Comparison of ENCODE assay signal across 8 cellular contexts in genomic region chr2:231707625-231708049, GRCh38. TPM values are rescaled to one million over a fixed set of nuclear protein-coding genes. Genes with fewer than 3 reads are reported as not detected.
DNase-seq lines count a peak whose midpoint lies in the region; ATAC-seq, FAIRE-seq and TF ChIP-seq lines count a peak whose summit lies in the region.

No MANE protein-coding gene starts in this region.

- H3K36me3 ChIP-seq in H1 (ENCODE audit: control insufficient read depth in 2 of 4, insufficient read depth in 4 of 4, low read length in 3 of 4), result peaks cover 14 to 38% (median 27%) of the 10 kb centered on the region in 4 experiments

- peak overlapping the region; percentile 100 for H4K8ac ChIP-seq in H1 (ENCODE audit: extremely low read depth, insufficient read depth, low read length)

- peak overlapping the region; percentile 98; the same call in 1 of the 2 replicates for H2BK15ac ChIP-seq in H1 (ENCODE audit: low read length)

- H3K27me3 Mint-ChIP-seq in CD14-positive monocyte (ENCODE audit: low read depth in 3 of 3), result no peaks in the 10 kb centered on the region
- H3K27me3 Mint-ChIP-seq in natural killer cell (ENCODE audit: low read depth in 2 of 2), result peaks cover 0 to 6% of the 10 kb centered on the region in 2 donors

- H3K9ac ChIP-seq in H1 (replicated peaks in 1 of 4; ENCODE audit: extremely low read depth in 1 of 4, low read depth in 3 of 4, low read length in 3 of 4), result peak overlapping the region; percentile 97 to 100 (median 99)

- CTCF ChIA-PET in H1 (lab: Charles Lee; ENCODE audit: partially characterized antibody), result interaction anchor here (0.5 to 5.9 kb wide), 12 partner anchors 8 to 291 kb away, joined by 3 to 66 read pairs (median 12); no protein-coding TSS in a partner anchor

- peak overlapping the region; percentile 100 for H3K18ac ChIP-seq in H1 (ENCODE audit: extremely low read depth, low read length)

- no peak overlapping the region; the same call in 1 of the 2 replicates for H2AFZ ChIP-seq in H1 (ENCODE audit: low read length)

- H3K4me3 Mint-ChIP-seq in CD14-positive monocyte (peak overlapping the region; percentile 88 to 97), natural killer cell (peak overlapping the region; percentile 98)

- POLR2A ChIA-PET in H1 (lab: Charles Lee; ENCODE audit: partially characterized antibody), result interaction anchor here (0.6 to 22.8 kb wide), 26 partner anchors 8 to 281 kb away, joined by 3 to 1080 read pairs (median 6); partner anchors contain the start of genes COPS7B, NCL and PDE6D

- H2BK5ac ChIP-seq in H1 (ENCODE audit: low read depth, low read length), result peak overlapping the region; percentile 100

- TF ChIP-seq POLR2A in H1 (IDR thresholded peaks at IDR 0.05; ENCODE audit: control extremely low read depth in 1 of 2, low read depth in 2 of 2, low read length in 2 of 2), result peak in 1 of 2 experiments; percentile 17; a peak in 2 of 3 replicates

- peak overlapping the region; percentile 96 for H2BK120ac ChIP-seq in H1 (replicated peaks; ENCODE audit: low read depth, low read length)

- H4K20me1 ChIP-seq in H1 (replicated peaks in 1 of 2; ENCODE audit: control insufficient read depth in 1 of 2, insufficient read depth in 2 of 2, low read length in 2 of 2), result peaks cover 19 to 21% of the 10 kb centered on the region in 2 experiments

- H3K79me1 ChIP-seq in H1 (ENCODE audit: low read depth, low read length), result 0 out of 2 replicates have a peak, but pooled peaks cover 3% of the 10 kb centered on the region

- peak overlapping the region; percentile 99 for H3K56ac ChIP-seq in H1 (replicated peaks; ENCODE audit: insufficient read length, low read depth, low read length)

- peak overlapping the region; percentile 100 for H3K4ac ChIP-seq in H1 (replicated peaks; ENCODE audit: insufficient read length, low read depth, low read length)

- DNase-seq in CD14-positive monocyte (ENCODE audit: low spot score) (no peak), H4 (ENCODE audit: low spot score) (peak; percentile 34), H1 (ENCODE audit: low read depth in 1 of 2, low spot score in 2 of 2) (peak in 1 of 2 experiments; percentile 85), natural killer cell (no peak), RCC 7860 (ENCODE audit: low spot score) (no peak)

- ATAC-seq in natural killer cell (no peak), GM21390 (IDR thresholded peaks at IDR 0.05; ENCODE audit: unreplicated experiment) (no peak), HG03095 (IDR thresholded peaks at IDR 0.05; ENCODE audit: unreplicated experiment) (no peak)

- H4K5ac ChIP-seq in H1 (ENCODE audit: insufficient read length, low read depth, low read length), result peak overlapping the region; percentile 93

- H3K4me1 Mint-ChIP-seq in CD14-positive monocyte (peaks cover 30% of the 10 kb centered on the region), natural killer cell (peaks cover 31 to 43% of the 10 kb centered on the region in 2 donors)

- no peak for TF ChIP-seq RAD21 in H1 (IDR thresholded peaks at IDR 0.05 in 1 of 2, conservative IDR thresholded peaks at IDR 0.05 in 1 of 2; ENCODE audit: low read depth in 2 of 2, low read length in 2 of 2)

- H3K4me3 ChIP-seq in WI38 (ENCODE audit: low read depth, low read length) (peak overlapping the region; percentile 69), H1 (ENCODE audit: extremely low read depth in 1 of 4, insufficient read depth in 2 of 4, low read depth in 3 of 4, low read length in 4 of 4) (peak overlapping the region; percentile 85 to 96 (median 90))

- no peaks in the 10 kb centered on the region for H3K27me3 ChIP-seq in H1 (replicated peaks in 1 of 4; ENCODE audit: control insufficient read depth in 3 of 4, extremely low read depth in 1 of 4, insufficient read depth in 3 of 4, low read length in 3 of 4)

- TF ChIP-seq CTCF in CD14-positive monocyte (IDR thresholded peaks at IDR 0.05) (no peak), WI38 (IDR thresholded peaks at IDR 0.05; ENCODE audit: low read depth, low read length) (no peak), H1 (IDR thresholded peaks at IDR 0.05; ENCODE audit: control extremely low read depth in 1 of 3, insufficient read depth in 1 of 3, low read depth in 1 of 3, low read length in 3 of 3) (no peak), natural killer cell (IDR thresholded peaks at IDR 0.05) (no peak)

- H2BK20ac ChIP-seq in H1 (ENCODE audit: low read length), result no peak overlapping the region

- H3K9me3 ChIP-seq in H1 (ENCODE audit: insufficient read depth in 2 of 2, low read depth in 1 of 2, low read length in 1 of 2), result no peaks in the 10 kb centered on the region

- H3K9me3 Mint-ChIP-seq in CD14-positive monocyte, result peaks cover 0 to 2% (median 0%) of the 10 kb centered on the region in 7 donors
- H3K9me3 Mint-ChIP-seq in natural killer cell, result no peaks in the 10 kb centered on the region

- H3K4me2 ChIP-seq in H1 (ENCODE audit: insufficient read depth in 1 of 2, low read depth in 2 of 2, low read length in 2 of 2), result peak overlapping the region; percentile 73 to 94

- H3K27ac Mint-ChIP-seq in CD14-positive monocyte, result peak overlapping the region; percentile 98 to 100 (median 100)
- peak overlapping the region; percentile 97 to 100 for H3K27ac Mint-ChIP-seq in natural killer cell

- no peak for FAIRE-seq in H1 (lab: Jason Lieb, UNC)
- no peak for FAIRE-seq in RCC 7860 (lab: Jason Lieb, UNC)

- intact Hi-C loops in CD14-positive monocyte (cut with micrococcal nuclease) (loop anchor here (1.0 to 10.0 kb wide), 4 partner anchors 45 to 95 kb away; partner anchors contain the start of genes PDE6D (in 2 of the 2) and COPS7B (in 1 of the 2)), natural killer cell (cut with micrococcal nuclease) (loop anchor here (2.0 to 5.0 kb wide), 4 partner anchors 73 to 315 kb away; partner anchors contain the start of genes NCL and PDE6D)

- no peak for TF ChIP-seq EP300 in H1 (IDR thresholded peaks at IDR 0.05; ENCODE audit: borderline replicate concordance in 1 of 2, low read depth in 2 of 2, low read length in 2 of 2)

- H4K91ac ChIP-seq in H1 (replicated peaks; ENCODE audit: insufficient read length, low read length), result peak overlapping the region; percentile 100

- H3K27ac ChIP-seq in H1 (ENCODE audit: low read depth, low read length), result peak overlapping the region; percentile 99

- H3K36me3 Mint-ChIP-seq in CD14-positive monocyte, result peaks cover 16 to 21% of the 10 kb centered on the region in 2 donors
- H3K36me3 Mint-ChIP-seq in natural killer cell, result peaks cover 13% of the 10 kb centered on the region

- no peak overlapping the region for H3K23ac ChIP-seq in H1 (ENCODE audit: insufficient read length)

- H2AK5ac ChIP-seq in H1 (ENCODE audit: low read depth, low read length), result peak overlapping the region; percentile 100

- H3K79me2 ChIP-seq in H1 (ENCODE audit: control insufficient read depth in 1 of 2, insufficient read depth in 2 of 2, low read length in 2 of 2), result peaks cover 38 to 65% of the 10 kb centered on the region in 2 experiments

- peak overlapping the region; percentile 97 for H2BK12ac ChIP-seq in H1 (ENCODE audit: low read depth, low read length)

- H3K4me1 ChIP-seq in H1 (replicated peaks in 1 of 4; ENCODE audit: control insufficient read depth in 3 of 4, insufficient read depth in 4 of 4, low read length in 3 of 4), result peaks cover 0 to 20% (median 11%) of the 10 kb centered on the region in 4 experiments; a peak in 6 of 7 replicates

- H3K14ac ChIP-seq in H1 (ENCODE audit: insufficient read length), result peak overlapping the region; percentile 87

- H3K23me2 ChIP-seq in H1 (ENCODE audit: low read depth, low read length), result peaks cover 11% of the 10 kb centered on the region

- 2% methylated on average over 37 of the region's 44 CpGs; no CpG with 5 or more reads in 1 of the 2 experiments for WGBS in H1 (ENCODE audit: extremely low coverage in 1 of 2, insufficient coverage in 1 of 2, insufficient read length in 1 of 2, insufficient replicate concordance in 2 of 2, low coverage in 1 of 2, low lambda C conversion rate in 2 of 2, missing lambda C conversion rate in 1 of 2), 2 experiments

TF ChIP-seq in H1, 55 proteins besides CTCF, POLR2A, EP300 and RAD21:
- TF ChIP-seq SRF (IDR thresholded peaks at IDR 0.05; ENCODE audit: low read depth, low read length), result no peak
- peak; percentile 63; the same call in 1 of the 2 replicates for TF ChIP-seq POLR2AphosphoS5 (IDR thresholded peaks at IDR 0.05; ENCODE audit: low read depth, low read length)
- peak; percentile 54; the same call in 1 of the 2 replicates for TF ChIP-seq PHF8 (conservative IDR thresholded peaks at IDR 0.05; ENCODE audit: low read depth, low read length)
- TF ChIP-seq JUND (IDR thresholded peaks at IDR 0.05; ENCODE audit: low read length), result no peak
- TF ChIP-seq HDAC6 (IDR thresholded peaks at IDR 0.05; ENCODE audit: low read depth, low read length), result no peak
- no peak for TF ChIP-seq BACH1 (IDR thresholded peaks at IDR 0.05; ENCODE audit: low read length)
- peak; percentile 86 for TF ChIP-seq RBBP5 (IDR thresholded peaks at IDR 0.05; ENCODE audit: borderline replicate concordance, low read depth, low read length)
- TF ChIP-seq CTBP2 (IDR thresholded peaks at IDR 0.05; ENCODE audit: borderline replicate concordance, insufficient read depth, insufficient read length, low read length), result peak; percentile 66
- peak; percentile 8 for TF ChIP-seq TAF7 (optimal IDR thresholded peaks at IDR 0.05; ENCODE audit: borderline replicate concordance, low read depth, low read length)

RNA-seq across cellular contexts. Expression of gene PTMA, which starts 0.7 kb away (rescaled TPM):
- polyA plus RNA-seq in CD14-positive monocyte (1,000 to 10,000 TPM; 1,072 to 1,127 TPM), H1 (2011; rRNA removed) (643 and 683 TPM in 2 replicates)
- total RNA-seq in H4 (2014; rRNA removed; shearing (Covaris generic)), result 1,956 and 2,048 TPM in 2 replicates
- 2,680 and 2,823 TPM in 2 replicates for total RNA-seq in H1 (2021; fragmentation: NEBNext Ultra II Directional; extraction: Animal tissue kit (Norgen Biotek cat#: 25700))
- polyA plus RNA-seq in H1 (2011; cell fraction: cytosol; rRNA removed), result 2,462 TPM
- 898 TPM for polyA plus RNA-seq in H1 (2011; cell fraction: nucleus; rRNA removed)
- 2,061 to 2,998 TPM (median 2,419 TPM) in 4 replicates for polyA plus RNA-seq in H1 (2012, experiment 1 of 2)
- polyA plus RNA-seq in H1 (2012, experiment 2 of 2), result 1,442 TPM
- polyA plus RNA-seq in H1 (2013, experiment 1 of 2), result 4,157 TPM
- 3,985 TPM for polyA plus RNA-seq in H1 (2013, experiment 2 of 2)
- polyA minus RNA-seq in H1 (2011; rRNA and poly(A)+ RNA removed), result 94.7 and 121 TPM in 2 replicates
- polyA minus RNA-seq in H1 (2011; cell fraction: cytosol; rRNA and poly(A)+ RNA removed), result 755 TPM
- 623 TPM for polyA minus RNA-seq in H1 (2011; cell fraction: nucleus; rRNA and poly(A)+ RNA removed)
- 1,000 to 10,000 TPM; 1,245 to 1,643 (median 1,314) TPM for total RNA-seq in natural killer cell
